8 cellular contexts compared by ENCODE assay signal in the genomic region with DNA sequence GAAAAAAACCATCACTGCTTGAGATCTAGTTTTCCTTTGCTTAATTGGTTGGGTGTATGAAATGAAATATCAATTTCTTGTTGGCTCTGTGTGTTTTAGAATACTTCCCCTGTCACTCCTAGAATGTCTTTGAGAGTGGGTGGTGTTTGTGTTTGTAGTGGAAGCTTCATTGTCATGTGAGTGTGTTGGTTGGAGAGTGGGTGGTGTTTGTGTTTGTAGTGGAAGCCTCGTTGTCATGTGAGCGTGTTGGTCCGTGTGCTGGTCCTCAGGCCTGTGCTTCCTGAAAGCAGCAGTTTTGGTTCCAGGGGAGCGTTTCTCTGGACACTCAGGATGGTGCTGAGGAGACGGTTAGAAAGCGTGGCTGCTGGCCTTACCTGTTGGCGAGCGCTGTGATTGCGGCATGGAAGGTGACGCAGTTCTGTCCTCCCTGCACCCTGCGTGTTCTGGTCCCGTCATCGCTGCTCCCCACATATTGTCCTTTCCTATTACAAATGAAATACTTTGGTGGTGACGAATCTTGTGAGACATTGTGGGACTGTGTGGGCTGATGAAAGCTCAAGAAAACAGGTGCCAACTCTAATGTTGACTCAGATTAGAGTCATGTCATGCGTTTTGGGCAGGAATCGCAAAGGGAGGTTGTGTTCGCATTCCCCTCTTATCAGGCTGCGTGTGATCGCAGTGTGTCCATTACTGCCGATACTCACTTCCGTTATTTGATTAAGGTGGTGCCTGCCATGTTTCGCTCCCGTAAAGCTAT. TPM values are rescaled to one million over a fixed set of nuclear protein-coding genes. Genes with fewer than 3 reads are reported as not detected.
A peak's percentile ranks its signal among the peaks of the same experiment; 100 is the strongest.
DNase-seq lines count a peak whose midpoint lies in the region; ATAC-seq and TF ChIP-seq lines count a peak whose summit lies in the region.

No MANE protein-coding gene starts in this region.

- no peaks in the 10 kb centered on the region for H3K9me3 Mint-ChIP-seq in activated CD8-positive, alpha-beta T cell treated with anti-CD3 and anti-CD28 coated beads for 36 hours
- no peaks in the 10 kb centered on the region for H3K9me3 Mint-ChIP-seq in activated CD8-positive, alpha-beta T cell treated with anti-CD3 and anti-CD28 coated beads, Interleukin-2, amount 10 ng/mL, durations not matched to agents 7 days and 5 days (ENCODE audit: insufficient read depth)
- no peaks in the 10 kb centered on the region for H3K9me3 Mint-ChIP-seq in WTC11

- H4K5ac ChIP-seq in mesendoderm (ENCODE audit: low read length), result no peak overlapping the region

- H3K4ac ChIP-seq in mesendoderm (ENCODE audit: low read depth, low read length), result no peak overlapping the region

- no peak overlapping the region for H3K9ac ChIP-seq in mesendoderm (ENCODE audit: low read length)

- H2BK15ac ChIP-seq in mesendoderm (replicated peaks; ENCODE audit: low read depth), result no peak overlapping the region

- H3K4me2 ChIP-seq in mesendoderm (ENCODE audit: low read length), result no peak overlapping the region

- H3K9me3 ChIP-seq in tibial artery (no peaks in the 10 kb centered on the region), Peyer's patch (no peaks in the 10 kb centered on the region)

- peaks cover 23% of the 10 kb centered on the region for H3K79me1 ChIP-seq in mesendoderm (ENCODE audit: low read length)

- H3K36me3 ChIP-seq in mesendoderm (ENCODE audit: control insufficient read depth, insufficient read depth, low read length) (peaks cover 5% of the 10 kb centered on the region), tibial artery (peaks cover 17 to 22% (median 19%) of the 10 kb centered on the region in 3 donors), Peyer's patch (peaks cover 0 to 52% (median 0%) of the 10 kb centered on the region in 3 donors)

- no peak overlapping the region for H4K8ac ChIP-seq in mesendoderm (ENCODE audit: low read depth, low read length)

- no peak for TF ChIP-seq CTCF in activated CD8-positive, alpha-beta T cell treated with anti-CD3 and anti-CD28 coated beads for 36 hours (IDR thresholded peaks at IDR 0.05)
- no peak for TF ChIP-seq CTCF in astrocyte of the spinal cord (IDR thresholded peaks at IDR 0.05; ENCODE audit: low read depth, low read length)
- no peak for TF ChIP-seq CTCF in tibial artery (IDR thresholded peaks at IDR 0.05)
- no peak for TF ChIP-seq CTCF in Peyer's patch (IDR thresholded peaks at IDR 0.05)
- TF ChIP-seq CTCF in WTC11 (IDR thresholded peaks at IDR 0.05), result no peak

- no peak overlapping the region for H2BK120ac ChIP-seq in mesendoderm (ENCODE audit: low read depth, low read length)

- peaks cover 52% of the 10 kb centered on the region for H3K36me3 Mint-ChIP-seq in activated CD8-positive, alpha-beta T cell treated with anti-CD3 and anti-CD28 coated beads for 36 hours (ENCODE audit: low read depth)
- H3K36me3 Mint-ChIP-seq in activated CD8-positive, alpha-beta T cell treated with anti-CD3 and anti-CD28 coated beads, Interleukin-2, amount 10 ng/mL, durations not matched to agents 7 days and 5 days (ENCODE audit: low read depth), result peaks cover 57% of the 10 kb centered on the region
- peaks cover 35% of the 10 kb centered on the region for H3K36me3 Mint-ChIP-seq in WTC11

- peaks cover 21% of the 10 kb centered on the region for H3K79me2 ChIP-seq in mesendoderm (ENCODE audit: control insufficient read depth, insufficient read depth, low read length)

- H2AK5ac ChIP-seq in mesendoderm (ENCODE audit: low read length), result no peak overlapping the region

- H3K23ac ChIP-seq in mesendoderm (ENCODE audit: low read length), result no peak overlapping the region

- CTCF ChIA-PET in activated CD8-positive, alpha-beta T cell treated with anti-CD3 and anti-CD28 coated beads for 36 hours (lab: Charles Lee), result interaction anchor here (0.8 to 2.4 kb wide), 4 partner anchors 8 to 82 kb away, joined by 3 to 8 read pairs (median 4); no protein-coding TSS in a partner anchor
- CTCF ChIA-PET in activated CD8-positive, alpha-beta T cell treated with anti-CD3 and anti-CD28 coated beads, Interleukin-2, amount 10 ng/mL, durations not matched to agents 7 days and 5 days (lab: Charles Lee), result interaction anchor here (1.0 to 1.1 kb wide), 2 partner anchors 8 to 17 kb away, joined by 3 read pairs; no protein-coding TSS in a partner anchor
- CTCF ChIA-PET in WTC11 (lab: Charles Lee), result no interaction called here

- in situ Hi-C loops in astrocyte of the spinal cord (cut with HindIII; ENCODE audit: low sequenced_read_pairs), result no loop called here

- no peak overlapping the region for H2BK5ac ChIP-seq in mesendoderm (ENCODE audit: low read length)

- H3K4me1 ChIP-seq in mesendoderm (ENCODE audit: control insufficient read depth, low read depth, low read length), result no peaks in the 10 kb centered on the region
- peaks cover 0 to 25% (median 12%) of the 10 kb centered on the region in 4 donors for H3K4me1 ChIP-seq in tibial artery
- H3K4me1 ChIP-seq in Peyer's patch, result peaks cover 0 to 5% (median 0%) of the 10 kb centered on the region in 4 donors

- H3K4me1 Mint-ChIP-seq in activated CD8-positive, alpha-beta T cell treated with anti-CD3 and anti-CD28 coated beads for 36 hours (ENCODE audit: low read depth), result peaks cover 64% of the 10 kb centered on the region
- H3K4me1 Mint-ChIP-seq in activated CD8-positive, alpha-beta T cell treated with anti-CD3 and anti-CD28 coated beads, Interleukin-2, amount 10 ng/mL, durations not matched to agents 7 days and 5 days (ENCODE audit: low read depth), result peaks cover 27% of the 10 kb centered on the region
- H3K4me1 Mint-ChIP-seq in WTC11, result peaks cover 19% of the 10 kb centered on the region

- peak overlapping the region; percentile 37 for H3K4me3 Mint-ChIP-seq in activated CD8-positive, alpha-beta T cell treated with anti-CD3 and anti-CD28 coated beads for 36 hours
- H3K4me3 Mint-ChIP-seq in activated CD8-positive, alpha-beta T cell treated with anti-CD3 and anti-CD28 coated beads, Interleukin-2, amount 10 ng/mL, durations not matched to agents 7 days and 5 days, result no peak overlapping the region
- H3K4me3 Mint-ChIP-seq in WTC11, result no peak overlapping the region

- no peak overlapping the region for H3K56ac ChIP-seq in mesendoderm (ENCODE audit: low read length)

- ATAC-seq in activated CD8-positive, alpha-beta T cell treated with anti-CD3 and anti-CD28 coated beads for 36 hours, result peak; percentile 94
- no peak for ATAC-seq in activated CD8-positive, alpha-beta T cell treated with anti-CD3 and anti-CD28 coated beads, Interleukin-2, amount 10 ng/mL, durations not matched to agents 7 days and 5 days
- ATAC-seq in WTC11, result no peak

- H3K27me3 ChIP-seq in mesendoderm (ENCODE audit: insufficient read depth, low read length, poor library complexity), result no peaks in the 10 kb centered on the region
- H3K27me3 ChIP-seq in tibial artery, result no peaks in the 10 kb centered on the region
- no peaks in the 10 kb centered on the region for H3K27me3 ChIP-seq in Peyer's patch

- POLR2A ChIA-PET in activated CD8-positive, alpha-beta T cell treated with anti-CD3 and anti-CD28 coated beads for 36 hours (lab: Charles Lee), result interaction anchor here (0.6 to 3.3 kb wide), 7 partner anchors 8 to 96 kb away, joined by 3 to 19 read pairs (median 4); no protein-coding TSS in a partner anchor
- POLR2A ChIA-PET in activated CD8-positive, alpha-beta T cell treated with anti-CD3 and anti-CD28 coated beads, Interleukin-2, amount 10 ng/mL, durations not matched to agents 7 days and 5 days (lab: Charles Lee), result interaction anchor here (1.1 to 1.3 kb wide), 2 partner anchors 10 to 11 kb away, joined by 3 to 6 read pairs; no protein-coding TSS in a partner anchor
- POLR2A ChIA-PET in WTC11 (lab: Charles Lee), result no interaction called here

- no peak overlapping the region for H3K27ac ChIP-seq in mesendoderm (ENCODE audit: low read depth, low read length)
- peak overlapping the region; percentile 34 to 57 for H3K27ac ChIP-seq in tibial artery
- H3K27ac ChIP-seq in Peyer's patch, result no peak overlapping the region

- no peak overlapping the region for H3K18ac ChIP-seq in mesendoderm (ENCODE audit: low read length)

- H3K27ac Mint-ChIP-seq in activated CD8-positive, alpha-beta T cell treated with anti-CD3 and anti-CD28 coated beads for 36 hours, result peak overlapping the region; percentile 84
- H3K27ac Mint-ChIP-seq in activated CD8-positive, alpha-beta T cell treated with anti-CD3 and anti-CD28 coated beads, Interleukin-2, amount 10 ng/mL, durations not matched to agents 7 days and 5 days, result no peak overlapping the region
- no peak overlapping the region for H3K27ac Mint-ChIP-seq in WTC11

- intact Hi-C loops in activated CD8-positive, alpha-beta T cell treated with anti-CD3 and anti-CD28 coated beads for 36 hours (cut with micrococcal nuclease), result no loop called here
- intact Hi-C loops in tibial artery (cut with DNase I; ENCODE audit: low total_unique reads), result no loop called here

- peak; percentile 84 for DNase-seq in activated CD8-positive, alpha-beta T cell treated with anti-CD3 and anti-CD28 coated beads for 36 hours
- no peak for DNase-seq in activated CD8-positive, alpha-beta T cell treated with anti-CD3 and anti-CD28 coated beads, Interleukin-2, amount 10 ng/mL, durations not matched to agents 7 days and 5 days
- peak; percentile 97 for DNase-seq in astrocyte of the spinal cord (ENCODE audit: low read depth, low spot score)
- peak; percentile 28 for DNase-seq in mesendoderm
- no peak for DNase-seq in tibial artery
- DNase-seq in Peyer's patch, result no peak
- DNase-seq in inferior parietal cortex (ENCODE audit: extremely low spot score), result no peak
- no peak for DNase-seq in WTC11 (ENCODE audit: low spot score)

- no peak overlapping the region for H3K4me3 ChIP-seq in astrocyte of the spinal cord (ENCODE audit: low read depth, low read length)
- no peak overlapping the region for H3K4me3 ChIP-seq in mesendoderm (ENCODE audit: low read length)
- H3K4me3 ChIP-seq in tibial artery, result peak overlapping the region; percentile 0 to 2
- H3K4me3 ChIP-seq in Peyer's patch, result no peak overlapping the region

- H3K27me3 Mint-ChIP-seq in activated CD8-positive, alpha-beta T cell treated with anti-CD3 and anti-CD28 coated beads for 36 hours, result no peaks in the 10 kb centered on the region
- H3K27me3 Mint-ChIP-seq in activated CD8-positive, alpha-beta T cell treated with anti-CD3 and anti-CD28 coated beads, Interleukin-2, amount 10 ng/mL, durations not matched to agents 7 days and 5 days (ENCODE audit: low read depth), result no peaks in the 10 kb centered on the region
- H3K27me3 Mint-ChIP-seq in WTC11 (ENCODE audit: low read depth), result no peaks in the 10 kb centered on the region

- WGBS in mesendoderm (ENCODE audit: extremely low coverage, insufficient coverage, low lambda C conversion rate), result no CpG with 5 or more reads among the region's 23 CpGs

- TF ChIP-seq POLR2A in Peyer's patch (IDR thresholded peaks at IDR 0.05), result no peak

TF ChIP-seq in WTC11, 78 proteins besides CTCF, POLR2A, EP300 and RAD21 (continues in another document):
- TF ChIP-seq HMGA2 (CRISPR knock-in tag; IDR thresholded peaks at IDR 0.05) (no peak), SMAD4 (CRISPR knock-in tag; IDR thresholded peaks at IDR 0.05) (no peak), NR2C2 (CRISPR knock-in tag; IDR thresholded peaks at IDR 0.05) (no peak)

RNA-seq across cellular contexts. Expression of a gene that starts 12.5 kb away (rescaled TPM):
- total RNA-seq in activated CD8-positive, alpha-beta T cell treated with anti-CD3 and anti-CD28 coated beads for 36 hours, result 10 to 100 TPM; 39.8 to 48.1 TPM
- total RNA-seq in activated CD8-positive, alpha-beta T cell treated with anti-CD3 and anti-CD28 coated beads, Interleukin-2, amount 10 ng/mL, durations not matched to agents 7 days and 5 days, result 10 to 100 TPM; 27.9 to 31.0 TPM
- 22.0 TPM for polyA plus RNA-seq in mesendoderm (2013, experiment 1 of 2)
- 22.2 TPM for polyA plus RNA-seq in mesendoderm (2013, experiment 2 of 2)
- 10 to 100 TPM; 17.5 to 62.7 (median 24.9) TPM for total RNA-seq in Peyer's patch
- total RNA-seq in WTC11 (2021), result 36.2 to 43.9 TPM (median 39.1 TPM) in 3 replicates

Comparison
In these comparisons a context has a peak if more than half of its experiments do, and no peak if none do; other contexts are left out.
1. DNase-seq: peak in activated CD8-positive, alpha-beta T cell treated with anti-CD3 and anti-CD28 coated beads for 36 hours (single experiment), astrocyte of the spinal cord (single experiment) and mesendoderm (single experiment); none in activated CD8-positive, alpha-beta T cell treated with anti-CD3 and anti-CD28 coated beads, Interleukin-2, amount 10 ng/mL, durations not matched to agents 7 days and 5 days (single experiment), tibial artery (0 of 2), Peyer's patch (0 of 3), inferior parietal cortex (single experiment) and WTC11 (single experiment).
2. H3K4me3 ChIP-seq: peak in tibial artery (2 of 2); none in astrocyte of the spinal cord (single experiment), mesendoderm (single experiment) and Peyer's patch (0 of 4).
3. H3K27ac ChIP-seq: peak in tibial artery (2 of 2); none in mesendoderm (single experiment) and Peyer's patch (0 of 4).